8 cellular contexts compared by ENCODE assay signal in the genomic region with DNA sequence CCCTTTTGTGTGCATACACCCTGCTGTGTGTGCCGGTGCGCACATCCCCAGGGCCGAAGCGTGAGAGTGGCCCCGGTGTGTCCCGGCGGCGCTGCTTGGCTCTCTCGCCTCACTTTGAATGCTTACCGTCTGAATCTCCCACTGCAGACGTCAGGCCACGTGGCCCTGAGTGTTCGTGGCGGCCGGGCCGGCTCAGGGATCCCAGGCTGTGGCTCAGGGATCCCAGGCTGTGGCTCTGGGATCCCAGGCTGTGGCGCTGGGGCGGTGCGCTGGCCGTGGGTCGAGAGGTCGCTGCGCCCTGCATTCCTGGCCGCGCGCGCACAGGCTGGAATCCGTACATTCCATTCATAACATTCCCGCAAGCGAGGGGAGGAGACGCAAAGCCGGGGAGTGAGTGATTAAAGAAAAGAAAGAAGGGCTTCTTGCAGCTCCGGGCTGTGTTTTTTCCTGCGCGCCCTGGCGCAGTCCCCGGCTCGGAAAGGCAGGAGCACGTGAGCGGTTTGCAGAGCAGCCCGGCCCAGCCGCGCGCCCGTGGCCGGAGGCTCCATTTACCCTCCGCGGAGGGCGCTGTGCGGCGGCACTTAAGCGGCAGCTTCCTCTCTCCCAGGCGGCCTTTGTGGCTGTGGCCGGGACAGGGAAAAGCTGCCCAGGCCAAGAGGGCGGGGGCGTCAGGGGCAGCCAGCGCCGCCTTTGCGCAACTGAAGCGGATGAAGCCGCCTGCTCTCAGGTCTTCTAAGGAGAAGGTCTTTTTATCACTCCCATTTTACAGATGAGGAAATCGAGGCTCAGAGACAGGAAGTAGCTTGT.
DNase-seq lines count a peak whose midpoint lies in the region; ATAC-seq, FAIRE-seq and TF ChIP-seq lines count a peak whose summit lies in the region.

No MANE protein-coding gene starts in this region.

- in situ Hi-C loops in HepG2 (cut with HindIII; ENCODE audit: extremely low pct_ligation_motif_present, low pct_unique_long_range_greater_than_20kb), result loop anchor here (5.0 kb wide), 1 partner anchor 90 kb away; a partner anchor contains a TSS

- H3K4me1 Mint-ChIP-seq in activated CD4-positive, alpha-beta memory T cell treated with anti-CD3 and anti-CD28 coated beads, Interleukin-2, amount 10 ng/mL, durations not matched to agents 7 days and 5 days, result no peaks in the 10 kb centered on the region

- POLR2A ChIA-PET in HepG2 (lab: Yijun Ruan, JAX), result interaction anchor here (1.0 to 1.2 kb wide), 2 partner anchors 88 to 90 kb away, joined by 3 to 4 read pairs; a partner anchor contains a TSS
- POLR2A ChIA-PET in activated CD4-positive, alpha-beta memory T cell treated with anti-CD3 and anti-CD28 coated beads, Interleukin-2, amount 10 ng/mL, durations not matched to agents 7 days and 5 days (lab: Charles Lee), result no interaction called here

- TF ChIP-seq EP300 in HepG2 (IDR thresholded peaks at IDR 0.05; ENCODE audit: low read depth in 2 of 2, low read length in 2 of 2), result no peak
- TF ChIP-seq EP300 in HepG2 (CRISPR knock-in tag; IDR thresholded peaks at IDR 0.05; ENCODE audit: borderline replicate concordance), result no peak; the same call in 1 of the 2 replicates

- FAIRE-seq in HepG2 (lab: Jason Lieb, UNC), result no peak

- H3K4me2 ChIP-seq in HepG2 (ENCODE audit: low read depth, low read length), result peak overlapping the region; percentile 76

- H2AFZ ChIP-seq in HepG2 (ENCODE audit: low read length), result no peak overlapping the region

- CTCF ChIA-PET in HepG2 (lab: Yijun Ruan, JAX; ENCODE audit: low intra/inter-chr PET ratio, low total read pairs), result interaction anchor here (1.6 kb wide), 1 partner anchor 122 kb away, joined by 8 read pairs; no protein-coding TSS in a partner anchor
- CTCF ChIA-PET in activated CD4-positive, alpha-beta memory T cell treated with anti-CD3 and anti-CD28 coated beads, Interleukin-2, amount 10 ng/mL, durations not matched to agents 7 days and 5 days (lab: Charles Lee), result no interaction called here

- TF ChIP-seq CTCF in dorsolateral prefrontal cortex (IDR thresholded peaks at IDR 0.05 in 54 of 56, conservative IDR thresholded peaks at IDR 0.05 in 2 of 56; ENCODE audit: low read depth in 1 of 56, partially characterized antibody in 56 of 56), result peak in 37 of 56 donors; percentile 9 to 59 (median 31)
- peak; percentile 71 for TF ChIP-seq CTCF in HepG2 (CRISPR knock-in tag; IDR thresholded peaks at IDR 0.05)

- H3K9ac ChIP-seq in HepG2 (ENCODE audit: insufficient read depth, low read depth, low read length), result peak overlapping the region; percentile 62

- peak; percentile 91 for DNase-seq in AG08396 (ENCODE audit: low spot score)
- DNase-seq in NCI-H2029 (lab: John Stamatoyannopoulos, UW), result peak; percentile 23
- DNase-seq in dorsolateral prefrontal cortex, result peak; percentile 30 to 81 (median 69)
- DNase-seq in HepG2 (ENCODE audit: low spot score), result peak; percentile 88
- DNase-seq in SIG-M5 (lab: John Stamatoyannopoulos, UW), result no peak
- DNase-seq in activated CD4-positive, alpha-beta memory T cell treated with anti-CD3 and anti-CD28 coated beads, Interleukin-2, amount 10 ng/mL, durations not matched to agents 7 days and 5 days, result no peak

- no peaks in the 10 kb centered on the region for H3K36me3 ChIP-seq in HepG2 (replicated peaks in 1 of 2; ENCODE audit: control insufficient read depth in 1 of 2, insufficient read depth in 2 of 2, low read length in 2 of 2)

- 2% methylated on average over 12 of the region's 62 CpGs for WGBS in HepG2 (ENCODE audit: low lambda C conversion rate)

- H3K9me3 Mint-ChIP-seq in activated CD4-positive, alpha-beta memory T cell treated with anti-CD3 and anti-CD28 coated beads, Interleukin-2, amount 10 ng/mL, durations not matched to agents 7 days and 5 days, result no peaks in the 10 kb centered on the region

- no peaks in the 10 kb centered on the region for H4K20me1 ChIP-seq in HepG2 (ENCODE audit: insufficient read depth, low read length)

- peak in 1 of 2 experiments; percentile 52; a peak in 2 of 4 replicates for TF ChIP-seq POLR2A in HepG2 (IDR thresholded peaks at IDR 0.05; ENCODE audit: insufficient read depth in 1 of 2, low read depth in 2 of 2, low read length in 2 of 2)

- H3K36me3 Mint-ChIP-seq in activated CD4-positive, alpha-beta memory T cell treated with anti-CD3 and anti-CD28 coated beads, Interleukin-2, amount 10 ng/mL, durations not matched to agents 7 days and 5 days (ENCODE audit: low read depth), result no peaks in the 10 kb centered on the region

- no peaks in the 10 kb centered on the region for H3K79me2 ChIP-seq in HepG2 (ENCODE audit: insufficient read depth, low read length)

- H3K4me3 ChIP-seq in dorsolateral prefrontal cortex (peak overlapping the region; percentile 32 to 72 (median 53)), HepG2 (replicated peaks in 1 of 3; ENCODE audit: insufficient read depth in 1 of 3, low read depth in 2 of 3, low read length in 3 of 3) (peak overlapping the region; percentile 48 to 67 (median 57); a peak in 5 of 6 replicates)

- no peaks in the 10 kb centered on the region for H3K27me3 ChIP-seq in dorsolateral prefrontal cortex
- H3K27me3 ChIP-seq in HepG2 (ENCODE audit: control insufficient read depth in 1 of 2, insufficient read depth in 2 of 2, low read length in 2 of 2), result peaks cover 0 to 2% of the 10 kb centered on the region in 2 experiments; a peak in 1 of 5 replicates

- H3K4me1 ChIP-seq in HepG2 (ENCODE audit: insufficient read depth, low read length), result peaks cover 52% of the 10 kb centered on the region

- no peak; the same call in 1 of the 2 replicates for TF ChIP-seq RAD21 in HepG2 (CRISPR knock-in tag; IDR thresholded peaks at IDR 0.05)

- H3K4me3 Mint-ChIP-seq in activated CD4-positive, alpha-beta memory T cell treated with anti-CD3 and anti-CD28 coated beads, Interleukin-2, amount 10 ng/mL, durations not matched to agents 7 days and 5 days, result no peak overlapping the region

- no TSS peak for BruUV-seq in HepG2 (replicated peaks; lab: Mats Ljungman, UMichigan)

- intact Hi-C loops in dorsolateral prefrontal cortex (cut with DNase I) (loop anchor here in 1 of 2 donors (2.0 kb wide), 1 partner anchor 89 kb away; a partner anchor contains a TSS), HepG2 (cut with micrococcal nuclease; ENCODE audit: unreplicated experiment) (loop anchor here (2.0 to 5.0 kb wide), 2 partner anchors 75 to 89 kb away; a partner anchor contains a TSS)

- ATAC-seq in HepG2 (peak; percentile 90), GM21619 (IDR thresholded peaks at IDR 0.05; ENCODE audit: unreplicated experiment) (no peak)

- no peaks in the 10 kb centered on the region for H3K9me3 ChIP-seq in HepG2 (ENCODE audit: low read length)

- peaks cover 21% of the 10 kb centered on the region for H3K27me3 Mint-ChIP-seq in activated CD4-positive, alpha-beta memory T cell treated with anti-CD3 and anti-CD28 coated beads, Interleukin-2, amount 10 ng/mL, durations not matched to agents 7 days and 5 days

- no peak overlapping the region for H3K27ac Mint-ChIP-seq in activated CD4-positive, alpha-beta memory T cell treated with anti-CD3 and anti-CD28 coated beads, Interleukin-2, amount 10 ng/mL, durations not matched to agents 7 days and 5 days

- H3K27ac ChIP-seq in dorsolateral prefrontal cortex (peak overlapping the region in 57 of 59 donors; percentile 2 to 86 (median 67)), HepG2 (ENCODE audit: extremely low read length, insufficient read depth, low read length) (peak overlapping the region; percentile 78), temporal lobe (ENCODE audit: low read depth, low read length) (peak overlapping the region; percentile 66)

TF ChIP-seq in HepG2, 621 proteins besides CTCF, POLR2A, EP300 and RAD21 (continues in another document):
- TF ChIP-seq ETV5 (CRISPR knock-in tag; IDR thresholded peaks at IDR 0.05; ENCODE audit: borderline replicate concordance), result 0 out of 2 replicates have a peak, but pooled peaks have one; percentile 11
- no peak for TF ChIP-seq ZNF83 (CRISPR knock-in tag; IDR thresholded peaks at IDR 0.05; ENCODE audit: borderline replicate concordance)
- TF ChIP-seq SMAD3 (CRISPR knock-in tag; IDR thresholded peaks at IDR 0.05), result no peak
- no peak for TF ChIP-seq SNRNP70 (IDR thresholded peaks at IDR 0.05; ENCODE audit: low read depth, low read length)
- TF ChIP-seq HNF4G (IDR thresholded peaks at IDR 0.05; ENCODE audit: borderline replicate concordance, low read depth, low read length), result peak; percentile 41; the same call in 1 of the 2 replicates
- peak; percentile 42; the same call in 1 of the 2 replicates for TF ChIP-seq HNF4G (CRISPR knock-in tag; IDR thresholded peaks at IDR 0.05; ENCODE audit: borderline replicate concordance, low read depth)
- no peak for TF ChIP-seq SP140L (CRISPR knock-in tag; IDR thresholded peaks at IDR 0.05; ENCODE audit: borderline replicate concordance)
- TF ChIP-seq, protein P1, sequence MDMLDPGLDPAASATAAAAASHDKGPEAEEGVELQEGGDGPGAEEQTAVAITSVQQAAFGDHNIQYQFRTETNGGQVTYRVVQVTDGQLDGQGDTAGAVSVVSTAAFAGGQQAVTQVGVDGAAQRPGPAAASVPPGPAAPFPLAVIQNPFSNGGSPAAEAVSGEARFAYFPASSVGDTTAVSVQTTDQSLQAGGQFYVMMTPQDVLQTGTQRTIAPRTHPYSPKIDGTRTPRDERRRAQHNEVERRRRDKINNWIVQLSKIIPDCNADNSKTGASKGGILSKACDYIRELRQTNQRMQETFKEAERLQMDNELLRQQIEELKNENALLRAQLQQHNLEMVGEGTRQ (IDR thresholded peaks at IDR 0.05; ENCODE audit: low read depth, low read length), result no peak
- TF ChIP-seq, protein P1 (CRISPR knock-in tag; IDR thresholded peaks at IDR 0.05; ENCODE audit: borderline replicate concordance), result peak; percentile 69
- peak; percentile 77; the same call in 1 of the 2 replicates for TF ChIP-seq ATF7-NPFF (CRISPR knock-in tag; IDR thresholded peaks at IDR 0.05; ENCODE audit: low read depth)
- peak; percentile 63 for TF ChIP-seq GATAD2A (CRISPR knock-in tag; IDR thresholded peaks at IDR 0.05)

Comparison
In these comparisons a context has a peak if more than half of its experiments do, and no peak if none do; other contexts are left out.
1. DNase-seq: peak in AG08396 (single experiment), NCI-H2029 (single experiment), dorsolateral prefrontal cortex (10 of 10) and HepG2 (single experiment); none in SIG-M5 (single experiment) and activated CD4-positive, alpha-beta memory T cell treated with anti-CD3 and anti-CD28 coated beads, Interleukin-2, amount 10 ng/mL, durations not matched to agents 7 days and 5 days (single experiment).
2. Peak in every context shown above with its lines, with median percentiles within 50 percentile points of each other: H3K27ac ChIP-seq.